ENCODE assay signal across 1 cellular context in the genomic region with DNA sequence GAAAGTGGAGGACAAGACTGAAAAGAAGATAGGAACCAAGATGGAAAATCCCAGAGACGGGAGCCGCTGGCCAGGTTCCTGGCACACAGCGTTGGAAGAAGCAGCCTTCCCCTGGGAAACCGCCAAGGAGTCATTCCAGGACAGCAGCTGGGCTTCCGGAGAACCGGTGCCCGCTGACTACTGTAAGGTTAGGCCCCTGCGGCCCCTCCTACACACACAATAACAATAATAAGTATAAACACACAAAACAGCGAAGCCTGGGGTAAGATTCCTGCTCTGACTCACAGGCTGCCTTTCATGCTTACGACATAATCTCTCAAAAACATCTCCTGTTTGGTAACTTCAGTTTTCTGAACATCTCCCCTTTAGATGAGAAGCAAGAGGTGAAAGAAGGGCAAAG.
TF ChIP-seq lines count a peak whose summit lies in the region.

No MANE protein-coding gene starts in this region.

TF ChIP-seq in IMR-90, 13 proteins besides CTCF, POLR2A, EP300 and RAD21:
- TF ChIP-seq MXI1 (IDR thresholded peaks at IDR 0.05; ENCODE audit: borderline replicate concordance, low read depth, low read length) (no peak), BHLHE40 (IDR thresholded peaks at IDR 0.05; ENCODE audit: low read depth, low read length) (no peak), MAFK (IDR thresholded peaks at IDR 0.05; ENCODE audit: low read depth, low read length) (no peak), MAZ (IDR thresholded peaks at IDR 0.05; ENCODE audit: borderline replicate concordance, low read depth, low read length) (no peak)
